In the genomic region with DNA sequence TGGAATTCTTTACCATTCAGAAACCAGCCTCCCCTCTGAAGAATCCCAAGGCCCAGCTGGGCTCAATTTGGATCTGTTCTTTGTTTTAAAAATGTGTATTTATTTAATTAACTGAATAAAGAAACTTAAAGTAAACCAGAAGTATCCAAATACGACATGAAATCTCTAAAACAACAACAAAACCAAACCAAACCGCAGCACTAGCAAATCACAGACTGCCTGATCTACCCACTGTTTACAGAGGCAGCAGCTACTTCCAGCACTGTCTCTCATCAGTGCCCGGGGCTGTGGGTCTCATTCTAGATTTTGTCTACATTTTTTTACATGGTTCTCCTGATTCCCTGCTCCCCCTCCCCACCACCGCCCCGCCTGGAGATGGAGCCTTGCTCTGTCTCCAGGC, we compare ENCODE assay signal across 9 cellular contexts. TPM values are rescaled to one million over a fixed set of nuclear protein-coding genes. Genes with fewer than 3 reads are reported as not detected.
DNase-seq lines count a peak whose midpoint lies in the region; ATAC-seq, FAIRE-seq and TF ChIP-seq lines count a peak whose summit lies in the region.
"Had no signal": no experiment of that assay in that cellular context is flagged by ENCODE, and none has a peak within 500 bp of the region (broad histone marks: within the 10 kb centered on the region; RNA-seq: fewer than 3 reads in every experiment).

No MANE protein-coding gene starts in this region.

- H3K4me1 Mint-ChIP-seq in IgD-negative memory B cell (peaks cover 17 to 31% (median 18%) of the 10 kb centered on the region in 3 donors), nephron progenitor cell (peaks cover 61% of the 10 kb centered on the region)

- H3K4me3 ChIP-seq in AG09309 (ENCODE audit: control insufficient read depth, low read depth, low read length): peak overlapping the region; percentile 98
- H3K4me3 ChIP-seq in endocrine pancreas (ENCODE audit: control insufficient read depth, insufficient read depth, low read length): peak overlapping the region; percentile 86

- no peaks in the 10 kb centered on the region for H3K9me3 Mint-ChIP-seq in IgD-negative memory B cell
- no peaks in the 10 kb centered on the region for H3K9me3 Mint-ChIP-seq in nephron progenitor cell

- no peaks in the 10 kb centered on the region for H3K36me3 ChIP-seq in endocrine pancreas (ENCODE audit: control insufficient read depth, insufficient read depth, low read length)

- FAIRE-seq in GM12892 (lab: Jason Lieb, UNC): no peak

- no peak overlapping the region for H3K9ac ChIP-seq in endocrine pancreas (ENCODE audit: control insufficient read depth, insufficient read depth, low read length)

- TF ChIP-seq CTCF in AG09309 (IDR thresholded peaks at IDR 0.05; ENCODE audit: control insufficient read depth, insufficient read depth, low read depth, low read length, missing control alignments) (no peak), nephron progenitor cell (IDR thresholded peaks at IDR 0.05) (no peak)

- ATAC-seq in GM18505 (IDR thresholded peaks at IDR 0.05; ENCODE audit: unreplicated experiment): no peak

- peak overlapping the region in 1 of 3 donors; percentile 85 for H3K27ac Mint-ChIP-seq in IgD-negative memory B cell
- no peak overlapping the region for H3K27ac Mint-ChIP-seq in nephron progenitor cell

- H3K36me3 Mint-ChIP-seq in IgD-negative memory B cell: peaks cover 5% of the 10 kb centered on the region
- no peaks in the 10 kb centered on the region for H3K36me3 Mint-ChIP-seq in nephron progenitor cell (ENCODE audit: low read depth)

- H3K27me3 ChIP-seq in endocrine pancreas (ENCODE audit: control insufficient read depth, insufficient read depth, low read length): no peaks in the 10 kb centered on the region

- H3K4me1 ChIP-seq in endocrine pancreas (ENCODE audit: control insufficient read depth, insufficient read depth, low read length): no peaks in the 10 kb centered on the region

- H3K4me3 Mint-ChIP-seq in IgD-negative memory B cell (peak overlapping the region in 3 of 4 donors; percentile 81 to 96 (median 96)), nephron progenitor cell (peak overlapping the region; percentile 86)

- DNase-seq in AG09309 (ENCODE audit: low read depth) (no peak), nephron progenitor cell (no peak), NCI-H1048 (lab: John Stamatoyannopoulos, UW) (no peak), GM12892 (ENCODE audit: insufficient read length) (no peak)
- no peak for DNase-seq in activated CD4-positive, CD25-positive, alpha-beta regulatory T cell treated with anti-CD3 and anti-CD28 coated beads, Interleukin-2, amount 50 U/mL, for 72 hours
- DNase-seq: NCI-H1417 treated with DMSO at 0.1 percent for 48 hours had no signal

- H3K27me3 Mint-ChIP-seq in IgD-negative memory B cell (no peaks in the 10 kb centered on the region), nephron progenitor cell (ENCODE audit: low read depth, poor library complexity) (peaks cover 5% of the 10 kb centered on the region)

- H3K9me3 ChIP-seq in endocrine pancreas (ENCODE audit: control insufficient read depth, low read length): no peaks in the 10 kb centered on the region

- TF ChIP-seq POLR2A in GM12892 (IDR thresholded peaks at IDR 0.05; ENCODE audit: low read depth, low read length) (no peak), GM18505 (IDR thresholded peaks at IDR 0.05; ENCODE audit: borderline replicate concordance, extremely low read depth, insufficient read depth, insufficient read length) (no peak)

RNA-seq across cellular contexts. Expression of gene FLNB, which starts 2.3 kb away (rescaled TPM):
- 19.7 TPM for polyA plus RNA-seq in IgD-negative memory B cell
- 20.4 TPM for polyA plus RNA-seq in GM12892 (2012; ENCODE audit: missing spikeins)
